In the genomic region with DNA sequence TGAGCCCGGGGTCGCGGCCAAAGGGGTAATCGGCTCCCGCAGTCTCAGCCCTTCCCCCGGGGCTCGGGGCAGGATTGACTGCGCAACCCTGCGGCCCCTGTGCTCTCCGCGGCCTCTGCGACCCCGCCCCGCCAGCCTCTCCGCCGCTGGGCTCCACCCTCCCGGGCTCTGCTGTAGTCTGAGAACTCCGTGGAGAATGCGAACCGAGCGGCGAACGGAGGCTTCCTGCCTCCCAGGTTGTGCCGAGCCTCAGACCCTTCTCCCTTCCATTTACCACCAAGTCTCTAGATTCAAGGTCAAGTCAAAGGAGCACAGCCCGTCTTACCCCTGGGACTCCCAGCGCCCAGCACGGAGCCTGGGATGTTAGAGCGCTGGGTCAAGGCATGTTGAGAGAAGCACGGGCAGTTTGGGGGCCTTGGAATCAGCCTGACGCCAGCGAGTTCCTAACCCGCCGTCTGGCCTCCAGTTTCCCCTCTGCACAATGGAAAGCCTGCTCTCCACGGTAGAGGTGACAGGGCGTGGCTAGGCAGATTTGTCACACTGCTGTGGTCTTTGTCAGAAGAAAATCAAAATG, we compare ENCODE assay signal across 7 cellular contexts. TPM values are rescaled to one million over a fixed set of nuclear protein-coding genes. Genes with fewer than 3 reads are reported as not detected.
DNase-seq lines count a peak whose midpoint lies in the region; ATAC-seq and TF ChIP-seq lines count a peak whose summit lies in the region.

No MANE protein-coding gene starts in this region.

- peaks cover 48% of the 10 kb centered on the region for H3K4me1 Mint-ChIP-seq in WTC11

- CTCF ChIA-PET in WTC11 (lab: Charles Lee), result interaction anchor here (0.6 to 1.2 kb wide), 5 partner anchors 10 to 251 kb away, joined by 3 to 6 read pairs (median 4); no protein-coding TSS in a partner anchor

- intact Hi-C loops in right lobe of liver (cut with DNase I), result loop anchor here in 1 of 2 donors (10.0 kb wide), 2 partner anchors 55 to 115 kb away; no protein-coding TSS in a partner anchor

- peak overlapping the region; percentile 92 for H3K4me3 Mint-ChIP-seq in WTC11

- TF ChIP-seq CTCF in WTC11 (IDR thresholded peaks at IDR 0.05) (no peak), right lobe of liver (IDR thresholded peaks at IDR 0.05) (no peak)

- no peak overlapping the region; the same call in 1 of the 2 replicates for H3K27ac Mint-ChIP-seq in WTC11

- H3K9me3 Mint-ChIP-seq in WTC11, result no peaks in the 10 kb centered on the region

- 36% methylated on average over 12 of the region's 35 CpGs for WGBS in right lobe of liver (ENCODE audit: insufficient coverage, low coverage, low lambda C conversion rate, missing lambda C conversion rate)

- H3K27me3 ChIP-seq in HUES48 (ENCODE audit: control insufficient read depth, insufficient read depth, low read length), result peaks cover 31% of the 10 kb centered on the region
- no peaks in the 10 kb centered on the region for H3K27me3 ChIP-seq in right lobe of liver

- H3K27ac ChIP-seq in HUES48 (ENCODE audit: low read depth, low read length), result peak overlapping the region; percentile 21
- peak overlapping the region; percentile 14 to 88 (median 20) for H3K27ac ChIP-seq in right lobe of liver

- H3K4me1 ChIP-seq in HUES48 (ENCODE audit: control insufficient read depth, insufficient read depth, low read length) (peaks cover 24% of the 10 kb centered on the region), right lobe of liver (peaks cover 0 to 37% (median 6%) of the 10 kb centered on the region in 4 donors)

- no peak for TF ChIP-seq POLR2A in right lobe of liver (IDR thresholded peaks at IDR 0.05)

- no peak overlapping the region for H3K9ac ChIP-seq in HUES48 (ENCODE audit: low read depth, low read length)

- POLR2A ChIA-PET in WTC11 (lab: Charles Lee), result interaction anchor here (0.6 to 1.4 kb wide), 4 partner anchors 53 to 317 kb away, joined by 3 to 4 read pairs (median 3); no protein-coding TSS in a partner anchor

- ATAC-seq in WTC11 (peak; percentile 3), right lobe of liver (peak; percentile 5 to 33 (median 22)), GM21423 (IDR thresholded peaks at IDR 0.05; ENCODE audit: unreplicated experiment) (no peak), esophagus mucosa (no peak)

- peaks cover 36% of the 10 kb centered on the region for H3K27me3 Mint-ChIP-seq in WTC11 (ENCODE audit: low read depth)

- peak; percentile 71 for DNase-seq in WTC11 (ENCODE audit: low spot score)
- peak; percentile 64 for DNase-seq in dermis blood vessel endothelial cell
- peak; percentile 51 to 70 (median 56) for DNase-seq in right lobe of liver
- peak in 2 of 3 donors; percentile 52 to 68 for DNase-seq in stimulated activated CD4-positive, alpha-beta T cell treated with anti-CD3 and anti-CD28 coated beads, TNF-alpha, amount 100 ng/mL, for 48 hours (ENCODE audit: low read depth in 3 of 3)

- H3K36me3 Mint-ChIP-seq in WTC11, result no peaks in the 10 kb centered on the region

- H3K9me3 ChIP-seq in HUES48 (ENCODE audit: control insufficient read depth, insufficient read depth, low read length) (no peaks in the 10 kb centered on the region), right lobe of liver (no peaks in the 10 kb centered on the region)

- H3K4me3 ChIP-seq in HUES48 (ENCODE audit: low read depth, low read length), result peak overlapping the region; percentile 68
- peak overlapping the region; percentile 69 to 78 (median 75) for H3K4me3 ChIP-seq in right lobe of liver

- H3K36me3 ChIP-seq in HUES48 (ENCODE audit: control insufficient read depth, insufficient read depth, low read length) (no peaks in the 10 kb centered on the region), right lobe of liver (no peaks in the 10 kb centered on the region)

TF ChIP-seq in WTC11, 78 proteins besides CTCF, POLR2A, EP300 and RAD21:
- TF ChIP-seq, protein P1, sequence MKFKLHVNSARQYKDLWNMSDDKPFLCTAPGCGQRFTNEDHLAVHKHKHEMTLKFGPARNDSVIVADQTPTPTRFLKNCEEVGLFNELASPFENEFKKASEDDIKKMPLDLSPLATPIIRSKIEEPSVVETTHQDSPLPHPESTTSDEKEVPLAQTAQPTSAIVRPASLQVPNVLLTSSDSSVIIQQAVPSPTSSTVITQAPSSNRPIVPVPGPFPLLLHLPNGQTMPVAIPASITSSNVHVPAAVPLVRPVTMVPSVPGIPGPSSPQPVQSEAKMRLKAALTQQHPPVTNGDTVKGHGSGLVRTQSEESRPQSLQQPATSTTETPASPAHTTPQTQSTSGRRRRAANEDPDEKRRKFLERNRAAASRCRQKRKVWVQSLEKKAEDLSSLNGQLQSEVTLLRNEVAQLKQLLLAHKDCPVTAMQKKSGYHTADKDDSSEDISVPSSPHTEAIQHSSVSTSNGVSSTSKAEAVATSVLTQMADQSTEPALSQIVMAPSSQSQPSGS (CRISPR knock-in tag; IDR thresholded peaks at IDR 0.05; ENCODE audit: borderline replicate concordance, low read depth), result no peak

RNA-seq across cellular contexts. Expression of gene ATP2B4, which starts 3.0 kb away (rescaled TPM):
- total RNA-seq in WTC11 (2021) (18.5 to 22.1 TPM (median 19.1 TPM) in 3 replicates), dermis blood vessel endothelial cell (108 and 145 TPM in 2 replicates), right lobe of liver (10 to 100 TPM in 4 of 6 experiments, 1 to 10 TPM in 2; 8.7 to 59.3 (median 23.3) TPM), esophagus mucosa (28.3 TPM)

Comparison
In these comparisons a context has a peak if more than half of its experiments do, and no peak if none do; other contexts are left out.
1. ATAC-seq: peak in WTC11 (single experiment) and right lobe of liver (4 of 4); none in GM21423 (single experiment) and esophagus mucosa (single experiment).
2. Peak in every context shown above with its lines, with median percentiles within 50 percentile points of each other: DNase-seq.